1 cellular context compared by ENCODE assay signal in genomic region chr19:44692379-44692721, GRCh38.
TF ChIP-seq lines count a peak whose summit lies in the region.

No MANE protein-coding gene starts in this region.

TF ChIP-seq in K562, 482 proteins besides CTCF, POLR2A, EP300 and RAD21:
- TF ChIP-seq ZNF280B (CRISPR knock-in tag; IDR thresholded peaks at IDR 0.05) (no peak), NBN (IDR thresholded peaks at IDR 0.05; ENCODE audit: low read depth) (no peak), POLR2B (IDR thresholded peaks at IDR 0.05; ENCODE audit: low read depth, partially characterized antibody) (no peak), POLR2G (IDR thresholded peaks at IDR 0.05; ENCODE audit: low read depth, low read length) (no peak), CBX5 (IDR thresholded peaks at IDR 0.05; ENCODE audit: borderline replicate concordance, low read depth) (no peak), SMAD2 (IDR thresholded peaks at IDR 0.05; ENCODE audit: low read depth, low read length) (no peak), SRSF7 (optimal IDR thresholded peaks at IDR 0.05; ENCODE audit: low read depth, low read length) (no peak), PHB (CRISPR knock-in tag; IDR thresholded peaks at IDR 0.05) (no peak), SMARCE1 (IDR thresholded peaks at IDR 0.05) (no peak), TBL1XR1 (IDR thresholded peaks at IDR 0.05; ENCODE audit: low read length in 2 of 2) (no peak), E2F6 (IDR thresholded peaks at IDR 0.05; ENCODE audit: borderline replicate concordance in 1 of 2, extremely low read depth in 1 of 2, insufficient read depth in 1 of 2, insufficient read length in 1 of 2, low read depth in 1 of 2, low read length in 1 of 2, poor library complexity in 1 of 2, severe bottlenecking in 1 of 2) (no peak), HDAC3 (IDR thresholded peaks at IDR 0.05; ENCODE audit: borderline replicate concordance, partially characterized antibody) (no peak), BACH1 (tag; IDR thresholded peaks at IDR 0.05) (no peak), RHOXF2B (CRISPR knock-in tag; conservative IDR thresholded peaks at IDR 0.05) (no peak), ZNF583 (CRISPR knock-in tag; IDR thresholded peaks at IDR 0.05) (no peak), ZNF280A (IDR thresholded peaks at IDR 0.05; ENCODE audit: low read depth, partially characterized antibody) (no peak), FOXJ3 (CRISPR knock-in tag; IDR thresholded peaks at IDR 0.05) (no peak), NFE2L1 (tag; IDR thresholded peaks at IDR 0.05; ENCODE audit: borderline replicate concordance, low read depth) (no peak), VEZF1 (CRISPR knock-in tag; IDR thresholded peaks at IDR 0.05) (no peak)
